16 cellular contexts compared by ENCODE assay signal in genomic region chr3:40229411-40229810, GRCh38.
DNase-seq lines count a peak whose midpoint lies in the region; ATAC-seq and TF ChIP-seq lines count a peak whose summit lies in the region.
"Had no signal": no experiment of that assay in that cellular context is flagged by ENCODE, and none has a peak within 500 bp of the region (broad histone marks: within the 10 kb centered on the region; RNA-seq: fewer than 3 reads in every experiment).

No MANE protein-coding gene starts in this region.

- no peak overlapping the region for H3K27ac Mint-ChIP-seq in effector memory CD8-positive, alpha-beta T cell
- no peak overlapping the region for H3K27ac Mint-ChIP-seq in endodermal cell
- H3K27ac Mint-ChIP-seq: activated naive CD8-positive, alpha-beta T cell treated with anti-CD3 and anti-CD28 coated beads, Interleukin-2, amount 50 U/mL, for 24 hours had no signal

- no peak overlapping the region for H3K4me3 Mint-ChIP-seq in effector memory CD8-positive, alpha-beta T cell
- no peak overlapping the region for H3K4me3 Mint-ChIP-seq in endodermal cell
- H3K4me3 Mint-ChIP-seq: activated naive CD8-positive, alpha-beta T cell treated with anti-CD3 and anti-CD28 coated beads, Interleukin-2, amount 50 U/mL, for 24 hours had no signal

- H3K9me3 Mint-ChIP-seq in effector memory CD8-positive, alpha-beta T cell = no peaks in the 10 kb centered on the region
- no peaks in the 10 kb centered on the region for H3K9me3 Mint-ChIP-seq in endodermal cell
- H3K9me3 Mint-ChIP-seq: activated naive CD8-positive, alpha-beta T cell treated with anti-CD3 and anti-CD28 coated beads, Interleukin-2, amount 50 U/mL, for 24 hours had no signal

- TF ChIP-seq CTCF in upper lobe of right lung (IDR thresholded peaks at IDR 0.05) = no peak
- TF ChIP-seq CTCF in endodermal cell (conservative IDR thresholded peaks at IDR 0.05) = no peak

- no peaks in the 10 kb centered on the region for H3K4me1 Mint-ChIP-seq in effector memory CD8-positive, alpha-beta T cell (ENCODE audit: low read depth in 2 of 2)
- no peaks in the 10 kb centered on the region for H3K4me1 Mint-ChIP-seq in endodermal cell
- H3K4me1 Mint-ChIP-seq: activated naive CD8-positive, alpha-beta T cell treated with anti-CD3 and anti-CD28 coated beads, Interleukin-2, amount 50 U/mL, for 24 hours had no signal

- 92 to 100% methylated on average over 4 of the region's 4 CpGs for WGBS in endodermal cell (ENCODE audit: insufficient coverage in 1 of 2, insufficient read length in 1 of 2), 2 experiments

- H3K27ac ChIP-seq in upper lobe of right lung (no peak overlapping the region), endodermal cell (ENCODE audit: low read depth, low read length) (no peak overlapping the region)
- H3K27ac ChIP-seq: BLaER1 treated with 17β-estradiol and CSF1 and Interleukin-3, amounts not matched to agents 10 nM and 100 nM had no signal

- intact Hi-C loops in upper lobe of right lung (cut with DNase I) = no loop called here

- no peaks in the 10 kb centered on the region for H3K27me3 ChIP-seq in upper lobe of right lung
- H3K27me3 ChIP-seq in endodermal cell (ENCODE audit: control insufficient read depth, insufficient read depth, low read length, poor library complexity, severe bottlenecking) = no peaks in the 10 kb centered on the region
- H3K27me3 ChIP-seq: BLaER1 treated with 17β-estradiol and CSF1 and Interleukin-3, amounts not matched to agents 10 nM and 100 nM had no signal

- H3K4me1 ChIP-seq in upper lobe of right lung (no peaks in the 10 kb centered on the region), endodermal cell (ENCODE audit: control insufficient read depth, insufficient read depth, low read length) (no peaks in the 10 kb centered on the region)

- no peaks in the 10 kb centered on the region for H3K36me3 ChIP-seq in upper lobe of right lung
- H3K36me3 ChIP-seq in endodermal cell (ENCODE audit: control insufficient read depth, insufficient read depth, low read length) = no peaks in the 10 kb centered on the region
- H3K36me3 ChIP-seq: BLaER1 treated with 17β-estradiol and CSF1 and Interleukin-3, amounts not matched to agents 10 nM and 100 nM had no signal

- H3K9ac ChIP-seq in endodermal cell (ENCODE audit: extremely low read depth, low read length, poor library complexity, severe bottlenecking) = no peak overlapping the region
- H3K9ac ChIP-seq: BLaER1 treated with 17β-estradiol and CSF1 and Interleukin-3, amounts not matched to agents 10 nM and 100 nM had no signal

- DNase-seq in effector memory CD8-positive, alpha-beta T cell = no peak
- DNase-seq in upper lobe of right lung = no peak
- no peak for DNase-seq in endodermal cell
- no peak for DNase-seq in NCI-H69 (lab: John Stamatoyannopoulos, UW)
- DNase-seq in SHP77 treated with DMSO at 0.1 percent for 48 hours (lab: John Stamatoyannopoulos, UW) = no peak
- DNase-seq: activated naive CD8-positive, alpha-beta T cell treated with anti-CD3 and anti-CD28 coated beads, Interleukin-2, amount 50 U/mL, for 24 hours; NCI-H1048; NCI-H2107; nucleus accumbens; RPMI8226; stimulated activated CD4-positive, alpha-beta T cell treated with anti-CD3 and anti-CD28 coated beads, Interleukin-2, amount 100 ng/mL, for 24 hours had no signal

- H3K27me3 Mint-ChIP-seq in effector memory CD8-positive, alpha-beta T cell = no peaks in the 10 kb centered on the region
- H3K27me3 Mint-ChIP-seq in endodermal cell (ENCODE audit: insufficient read depth) = no peaks in the 10 kb centered on the region
- H3K27me3 Mint-ChIP-seq: activated naive CD8-positive, alpha-beta T cell treated with anti-CD3 and anti-CD28 coated beads, Interleukin-2, amount 50 U/mL, for 24 hours had no signal

- H3K36me3 Mint-ChIP-seq in effector memory CD8-positive, alpha-beta T cell (ENCODE audit: insufficient read depth) = no peaks in the 10 kb centered on the region
- H3K36me3 Mint-ChIP-seq in endodermal cell (ENCODE audit: low read depth) = no peaks in the 10 kb centered on the region

- H3K4me3 ChIP-seq in upper lobe of right lung = no peak overlapping the region
- H3K4me3 ChIP-seq in endodermal cell (ENCODE audit: low read length) = no peak overlapping the region
- H3K4me3 ChIP-seq: BLaER1 treated with 17β-estradiol and CSF1 and Interleukin-3, amounts not matched to agents 10 nM and 100 nM; K562 had no signal

- ATAC-seq in GM18909 (IDR thresholded peaks at IDR 0.05; ENCODE audit: poor library complexity, unreplicated experiment) (peak; percentile 75), HG02798 (IDR thresholded peaks at IDR 0.05; ENCODE audit: poor library complexity, unreplicated experiment) (peak; percentile 57), upper lobe of right lung (peak; percentile 85)
- ATAC-seq in effector memory CD8-positive, alpha-beta T cell (replicated peaks) = peak; percentile 29
- ATAC-seq: activated naive CD8-positive, alpha-beta T cell treated with anti-CD3 and anti-CD28 coated beads, Interleukin-2, amount 50 U/mL, for 24 hours; K562; sciatic nerve had no signal

- no peaks in the 10 kb centered on the region for H3K9me3 ChIP-seq in upper lobe of right lung
- H3K9me3 ChIP-seq in endodermal cell (ENCODE audit: control insufficient read depth, low read length) = no peaks in the 10 kb centered on the region

Comparison
In these comparisons a context has a peak if more than half of its experiments do, and no peak if none do; other contexts are left out.
1. ATAC-seq: peak in every context shown above with its lines; median percentile 85 in upper lobe of right lung; 75 in GM18909; 57 in HG02798; 29 in effector memory CD8-positive, alpha-beta T cell.